Comparison of ENCODE assay signal across 1 cellular context in genomic region chr11:62645934-62646824, GRCh38.
TF ChIP-seq lines count a peak whose summit lies in the region.

TSS of gene GANAB (minus strand) at chr11:62646613. CDS start at chr11:62646599, 14 bp downstream.

TF ChIP-seq in K562, 482 proteins besides CTCF, POLR2A, EP300 and RAD21 (continued from another document and continues in another):
- no peak for TF ChIP-seq GTF2B (IDR thresholded peaks at IDR 0.05; ENCODE audit: extremely low read depth, insufficient read length)
- 0 out of 2 replicates have a peak, but pooled peaks have one; percentile 66 for TF ChIP-seq ZBTB17 (CRISPR knock-in tag; IDR thresholded peaks at IDR 0.05)
- TF ChIP-seq TOE1 (IDR thresholded peaks at IDR 0.05; ENCODE audit: borderline replicate concordance) = peak; percentile 30; the same call in 1 of the 2 replicates
- 0 out of 2 replicates have a peak, but pooled peaks have one; percentile 13 for TF ChIP-seq TOE1 (CRISPR knock-in tag; IDR thresholded peaks at IDR 0.05; ENCODE audit: borderline replicate concordance, low read depth)
- peak; percentile 89 for TF ChIP-seq TAF7 (tag; IDR thresholded peaks at IDR 0.05)
- 0 out of 2 replicates have a peak, but pooled peaks have one; percentile 15 for TF ChIP-seq ZNF263 (CRISPR knock-in tag; IDR thresholded peaks at IDR 0.05; ENCODE audit: borderline replicate concordance)
- TF ChIP-seq RBBP5 (IDR thresholded peaks at IDR 0.05; ENCODE audit: borderline replicate concordance, insufficient read depth, low read length, poor library complexity, severe bottlenecking) = peak; percentile 85
- TF ChIP-seq TCFL5 (CRISPR knock-in tag; conservative IDR thresholded peaks at IDR 0.05) = no peak
- peak; percentile 51; the same call in 1 of the 2 replicates for TF ChIP-seq ESRRA (IDR thresholded peaks at IDR 0.05; ENCODE audit: borderline replicate concordance, low read depth)
- peak; percentile 78 for TF ChIP-seq C11orf30 (IDR thresholded peaks at IDR 0.05; ENCODE audit: low read depth)
- TF ChIP-seq THRAP3 (IDR thresholded peaks at IDR 0.05; ENCODE audit: borderline replicate concordance) = no peak
- TF ChIP-seq XRCC5 (IDR thresholded peaks at IDR 0.05; ENCODE audit: low read depth, low read length) = 0 out of 2 replicates have a peak, but pooled peaks have one; percentile 17
- no peak for TF ChIP-seq ZZZ3 (IDR thresholded peaks at IDR 0.05)
- TF ChIP-seq EP400 (IDR thresholded peaks at IDR 0.05) = peak; percentile 88
- peak; percentile 95 for TF ChIP-seq POLR2AphosphoS5 (IDR thresholded peaks at IDR 0.05; ENCODE audit: control insufficient read depth, insufficient read depth, low read depth, low read length)
- no peak for TF ChIP-seq BDP1 (IDR thresholded peaks at IDR 0.05; ENCODE audit: insufficient read depth, insufficient read length)
- no peak; the same call in 1 of the 2 replicates for TF ChIP-seq CBFB (CRISPR knock-in tag; IDR thresholded peaks at IDR 0.05)
- TF ChIP-seq SUPT5H (IDR thresholded peaks at IDR 0.05) = peak; percentile 93
- no peak for TF ChIP-seq MAFF (IDR thresholded peaks at IDR 0.05; ENCODE audit: low read length)
- peak; percentile 82; the same call in 1 of the 2 replicates for TF ChIP-seq PML (IDR thresholded peaks at IDR 0.05; ENCODE audit: low read length)
- TF ChIP-seq NFE2 (IDR thresholded peaks at IDR 0.05; ENCODE audit: low read depth) = no peak
- no peak for TF ChIP-seq ZC3H8 (IDR thresholded peaks at IDR 0.05)
- peak; percentile 95 for TF ChIP-seq SP1 (CRISPR knock-in tag; IDR thresholded peaks at IDR 0.05)
- no peak for TF ChIP-seq SRF (CRISPR knock-in tag; IDR thresholded peaks at IDR 0.05)
- peak; percentile 100 for TF ChIP-seq LCOR (CRISPR knock-in tag; IDR thresholded peaks at IDR 0.05)
- TF ChIP-seq E2F6 (IDR thresholded peaks at IDR 0.05; ENCODE audit: borderline replicate concordance in 1 of 2, extremely low read depth in 1 of 2, insufficient read depth in 1 of 2, insufficient read length in 1 of 2, low read depth in 1 of 2, low read length in 1 of 2, poor library complexity in 1 of 2, severe bottlenecking in 1 of 2) = peak; percentile 11 to 80
- no peak for TF ChIP-seq ZNF133 (CRISPR knock-in tag; IDR thresholded peaks at IDR 0.05)
- no peak for TF ChIP-seq NFE2L1 (tag; IDR thresholded peaks at IDR 0.05; ENCODE audit: borderline replicate concordance, low read depth)
- peak; percentile 22; the same call in 1 of the 2 replicates for TF ChIP-seq CC2D1A (IDR thresholded peaks at IDR 0.05)
- TF ChIP-seq ZNF561 (CRISPR knock-in tag; conservative IDR thresholded peaks at IDR 0.05) = no peak
- TF ChIP-seq HDAC1 (IDR thresholded peaks at IDR 0.05) = peak in 1 of 2 experiments; percentile 70; a peak in 2 of 4 replicates
- no peak for TF ChIP-seq CBX3 (IDR thresholded peaks at IDR 0.05; ENCODE audit: borderline replicate concordance in 1 of 2, low read length in 2 of 2)
- no peak for TF ChIP-seq NCOR1 (IDR thresholded peaks at IDR 0.05)
- no peak for TF ChIP-seq EHMT2 (IDR thresholded peaks at IDR 0.05)
- TF ChIP-seq BMI1 (IDR thresholded peaks at IDR 0.05; ENCODE audit: low read length) = no peak
- peak; percentile 30; the same call in 1 of the 2 replicates for TF ChIP-seq ZBED1 (IDR thresholded peaks at IDR 0.05)
- TF ChIP-seq TEAD2 (tag; IDR thresholded peaks at IDR 0.05) = no peak
- peak; percentile 20; the same call in 1 of the 2 replicates for TF ChIP-seq DPF2 (IDR thresholded peaks at IDR 0.05)
- peak; percentile 94 for TF ChIP-seq TBP (optimal IDR thresholded peaks at IDR 0.05; ENCODE audit: low read depth, low read length)
- TF ChIP-seq ARID2 (IDR thresholded peaks at IDR 0.05) = no peak
- TF ChIP-seq HCFC1 (IDR thresholded peaks at IDR 0.05; ENCODE audit: low read depth, low read length) = peak; percentile 69
- TF ChIP-seq HOXB6 (CRISPR knock-in tag; IDR thresholded peaks at IDR 0.05; ENCODE audit: borderline replicate concordance) = no peak
- TF ChIP-seq E2F4 (CRISPR knock-in tag; IDR thresholded peaks at IDR 0.05; ENCODE audit: low read depth) = peak; percentile 59; the same call in 1 of the 2 replicates
- no peak for TF ChIP-seq NBN (IDR thresholded peaks at IDR 0.05; ENCODE audit: low read depth)
- TF ChIP-seq MEF2D (tag; conservative IDR thresholded peaks at IDR 0.05; ENCODE audit: low read depth) = no peak; the same call in 1 of the 2 replicates
- TF ChIP-seq PHB (CRISPR knock-in tag; IDR thresholded peaks at IDR 0.05) = 0 out of 2 replicates have a peak, but pooled peaks have one; percentile 17
- peak; percentile 60; the same call in 1 of the 2 replicates for TF ChIP-seq TEAD4 (IDR thresholded peaks at IDR 0.05; ENCODE audit: low read length)
- no peak for TF ChIP-seq TEAD4 (CRISPR knock-in tag; IDR thresholded peaks at IDR 0.05; ENCODE audit: borderline replicate concordance)
- TF ChIP-seq ZNF586 (CRISPR knock-in tag; conservative IDR thresholded peaks at IDR 0.05) = no peak
- no peak for TF ChIP-seq TRIM25 (IDR thresholded peaks at IDR 0.05; ENCODE audit: borderline replicate concordance)
- TF ChIP-seq PURB (CRISPR knock-in tag; IDR thresholded peaks at IDR 0.05; ENCODE audit: low read depth) = no peak
- no peak for TF ChIP-seq PHTF2 (CRISPR knock-in tag; IDR thresholded peaks at IDR 0.05)
- no peak for TF ChIP-seq KLF13 (tag; IDR thresholded peaks at IDR 0.05; ENCODE audit: borderline replicate concordance, low read depth)
- TF ChIP-seq ILK (tag; IDR thresholded peaks at IDR 0.05; ENCODE audit: borderline replicate concordance, low read depth) = no peak
- TF ChIP-seq SMAD4 (CRISPR knock-in tag; conservative IDR thresholded peaks at IDR 0.05) = peak; percentile 34; the same call in 1 of the 2 replicates
- TF ChIP-seq ZNF778 (CRISPR knock-in tag; IDR thresholded peaks at IDR 0.05) = no peak
- no peak for TF ChIP-seq ZNF589 (CRISPR knock-in tag; IDR thresholded peaks at IDR 0.05; ENCODE audit: low read depth)
- TF ChIP-seq SP2 (IDR thresholded peaks at IDR 0.05; ENCODE audit: extremely low read depth, low read depth, low read length, poor library complexity, severe bottlenecking) = peak; percentile 55
- no peak for TF ChIP-seq ZNF431 (CRISPR knock-in tag; IDR thresholded peaks at IDR 0.05)
- TF ChIP-seq ZNF311 (CRISPR knock-in tag; IDR thresholded peaks at IDR 0.05) = no peak
- peak; percentile 66; the same call in 1 of the 2 replicates for TF ChIP-seq ATF4 (CRISPR knock-in tag; IDR thresholded peaks at IDR 0.05)
- TF ChIP-seq ZNF740 (CRISPR knock-in tag; IDR thresholded peaks at IDR 0.05) = no peak
- no peak for TF ChIP-seq ZNF740 (tag; IDR thresholded peaks at IDR 0.05)
- no peak for TF ChIP-seq HMGXB4 (CRISPR knock-in tag; IDR thresholded peaks at IDR 0.05)
- TF ChIP-seq SIN3B (IDR thresholded peaks at IDR 0.05; ENCODE audit: low read depth) = peak; percentile 62
- TF ChIP-seq PTTG1 (tag; IDR thresholded peaks at IDR 0.05; ENCODE audit: low read depth) = no peak
- peak; percentile 50; the same call in 1 of the 2 replicates for TF ChIP-seq L3MBTL2 (IDR thresholded peaks at IDR 0.05)
- no peak for TF ChIP-seq SMARCE1 (IDR thresholded peaks at IDR 0.05)
- no peak for TF ChIP-seq DNMT1 (IDR thresholded peaks at IDR 0.05)
- no peak for TF ChIP-seq SREBF1 (IDR thresholded peaks at IDR 0.05; ENCODE audit: borderline replicate concordance, low read depth, low read length)
- TF ChIP-seq ID3 (CRISPR knock-in tag; IDR thresholded peaks at IDR 0.05) = no peak
- TF ChIP-seq ID3 (tag; IDR thresholded peaks at IDR 0.05) = peak; percentile 55; the same call in 1 of the 2 replicates
- no peak for TF ChIP-seq ZNF79 (CRISPR knock-in tag; IDR thresholded peaks at IDR 0.05; ENCODE audit: low read depth)
- TF ChIP-seq SIN3A (IDR thresholded peaks at IDR 0.05; ENCODE audit: borderline replicate concordance in 2 of 2, control insufficient read depth in 1 of 2, low read depth in 2 of 2, low read length in 2 of 2) = peak in 1 of 2 experiments; percentile 75; a peak in 1 of 4 replicates
- no peak for TF ChIP-seq LEF1 (IDR thresholded peaks at IDR 0.05)
- peak; percentile 73; the same call in 1 of the 2 replicates for TF ChIP-seq ERF (CRISPR knock-in tag; IDR thresholded peaks at IDR 0.05)
- 0 out of 2 replicates have a peak, but pooled peaks have one; percentile 1 for TF ChIP-seq HNRNPUL1 (IDR thresholded peaks at IDR 0.05; ENCODE audit: low read length)
- TF ChIP-seq TCF7 (IDR thresholded peaks at IDR 0.05; ENCODE audit: borderline replicate concordance) = 0 out of 2 replicates have a peak, but pooled peaks have one; percentile 35
- TF ChIP-seq MBD1 (CRISPR knock-in tag; IDR thresholded peaks at IDR 0.05) = no peak
